1 cellular context compared by ENCODE assay signal in genomic region chr2:181812106-181812745, GRCh38.
TF ChIP-seq lines count a peak whose summit lies in the region.

No MANE protein-coding gene starts in this region.

TF ChIP-seq in GM12878, 131 proteins besides CTCF, POLR2A, EP300 and RAD21:
- TF ChIP-seq E4F1 (IDR thresholded peaks at IDR 0.05; ENCODE audit: borderline replicate concordance, partially characterized antibody) (no peak), MEF2A (IDR thresholded peaks at IDR 0.05; ENCODE audit: insufficient read depth, low read depth, low read length) (no peak), ZBTB40 (IDR thresholded peaks at IDR 0.05; ENCODE audit: borderline replicate concordance) (no peak), CUX1 (IDR thresholded peaks at IDR 0.05; ENCODE audit: insufficient replicate concordance, low read depth, low read length) (no peak), TCF12 (IDR thresholded peaks at IDR 0.05; ENCODE audit: low read depth, low read length) (no peak), MLLT1 (IDR thresholded peaks at IDR 0.05) (no peak), YBX1 (IDR thresholded peaks at IDR 0.05) (no peak), MYC (IDR thresholded peaks at IDR 0.05; ENCODE audit: insufficient read depth, insufficient read length, insufficient replicate concordance, low read length, severe bottlenecking) (no peak), SP1 (IDR thresholded peaks at IDR 0.05; ENCODE audit: low read depth, low read length) (no peak)
